ENCODE assay signal across 29 cellular contexts in the genomic region with DNA sequence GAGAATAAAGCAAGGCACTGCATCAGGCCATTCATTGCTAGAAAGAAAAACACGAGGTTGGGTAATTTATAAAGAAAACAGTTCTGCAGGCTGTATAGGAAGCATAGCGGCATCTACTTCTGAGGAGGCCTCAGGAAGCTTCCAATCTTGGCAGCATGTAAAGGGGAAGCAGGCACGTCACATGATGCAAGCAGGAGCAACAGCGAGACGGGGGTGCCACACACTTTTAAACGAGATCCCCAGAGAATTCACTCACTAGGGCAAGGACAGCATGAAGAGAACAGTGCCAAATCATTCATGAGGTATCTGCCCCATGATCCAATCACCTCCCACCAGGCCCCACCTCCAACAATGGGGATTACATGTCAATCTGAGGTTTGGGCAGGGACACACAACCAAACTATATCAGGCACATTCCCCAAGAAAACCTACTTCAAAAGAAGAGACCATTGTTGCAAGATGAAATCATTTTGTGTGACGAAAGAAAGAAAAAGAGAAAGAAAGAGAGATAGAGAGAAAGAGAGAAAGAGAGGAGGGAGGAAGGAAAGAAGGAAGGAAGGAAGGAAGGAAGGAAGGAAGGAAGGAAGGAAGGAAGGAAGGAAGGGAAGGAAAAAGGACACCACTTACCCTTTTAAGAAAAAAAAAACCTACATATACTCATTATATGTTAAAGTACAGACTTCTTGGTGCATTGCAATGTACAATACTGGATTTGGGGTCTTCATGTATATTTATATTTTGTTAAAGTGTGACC.
DNase-seq lines count a peak whose midpoint lies in the region; ATAC-seq and TF ChIP-seq lines count a peak whose summit lies in the region.
"Had no signal": no experiment of that assay in that cellular context is flagged by ENCODE, and none has a peak within 500 bp of the region (broad histone marks: within the 10 kb centered on the region; RNA-seq: fewer than 3 reads in every experiment).

No MANE protein-coding gene starts in this region.

- no peak overlapping the region for H3K4me3 Mint-ChIP-seq in CD8-positive, alpha-beta T cell
- H3K4me3 Mint-ChIP-seq: B cell; CD8-positive, alpha-beta memory T cell; T-helper 1 cell treated with Interleukin-12 subunit alpha and Interleukin-12 subunit beta and Interleukin-4 antibody, amounts not matched to agents 30 μg/mL and 1 μg/mL, for 36 hours had no signal

- H3K4me3 ChIP-seq in A673 (ENCODE audit: low read depth, low read length, poor library complexity, severe bottlenecking) (no peak overlapping the region), HEK293 (ENCODE audit: low read depth, low read length) (no peak overlapping the region), SU-DHL-6 (ENCODE audit: insufficient read depth, low read length, poor library complexity, severe bottlenecking) (no peak overlapping the region), esophagus muscularis mucosa (no peak overlapping the region)
- no peak overlapping the region for H3K4me3 ChIP-seq in CD8-positive, alpha-beta T cell (ENCODE audit: low read depth, low read length)
- H3K4me3 ChIP-seq: A549, PC-9 had no signal

- no peaks in the 10 kb centered on the region for H3F3A ChIP-seq in SU-DHL-6 (ENCODE audit: insufficient read depth)

- BruUV-seq in A673 (replicated peaks; lab: Mats Ljungman, UMichigan): no TSS peak

- peaks cover 2% of the 10 kb centered on the region for H3K27me3 Mint-ChIP-seq in CD8-positive, alpha-beta T cell (ENCODE audit: low read depth)

- H3K4me2 ChIP-seq in SU-DHL-6 (ENCODE audit: low read depth, low read length, poor library complexity, severe bottlenecking): no peak overlapping the region
- H3K4me2 ChIP-seq: A549, PC-9 had no signal

- POLR2A ChIA-PET in A673 (lab: Charles Lee; ENCODE audit: low non-redundant PET) (no interaction called here), HEK293 (lab: Yijun Ruan, JAX) (no interaction called here)
- POLR2A ChIA-PET in CD8-positive, alpha-beta T cell (lab: Charles Lee): interaction anchor here (1.3 kb wide), 1 partner anchor 13 kb away, joined by 3 read pairs; no protein-coding TSS in a partner anchor

- ATAC-seq in CD8-positive, alpha-beta T cell: no peak
- ATAC-seq in HG02610 (IDR thresholded peaks at IDR 0.05; ENCODE audit: unreplicated experiment): no peak
- ATAC-seq: A549 had no signal

- H3K79me2 ChIP-seq in SU-DHL-6 (ENCODE audit: insufficient read depth, low read length): no peaks in the 10 kb centered on the region

- H3K27ac ChIP-seq in A673 (ENCODE audit: low read depth, low read length, poor library complexity, severe bottlenecking) (peak overlapping the region; percentile 46), HEK293 (ENCODE audit: extremely low read depth, low read depth, low read length) (no peak overlapping the region), SU-DHL-6 (ENCODE audit: low read depth, low read length) (no peak overlapping the region), esophagus muscularis mucosa (replicated peaks in 1 of 4) (no peak overlapping the region)
- H3K27ac ChIP-seq in CD8-positive, alpha-beta T cell (ENCODE audit: low read depth, low read length): no peak overlapping the region
- H3K27ac ChIP-seq: A549, C4-2B, PC-9 had no signal

- H3K27ac Mint-ChIP-seq in CD8-positive, alpha-beta T cell: no peak overlapping the region
- H3K27ac Mint-ChIP-seq: B cell; T-helper 1 cell treated with Interleukin-12 subunit alpha and Interleukin-12 subunit beta and Interleukin-4 antibody, amounts not matched to agents 30 μg/mL and 1 μg/mL, for 36 hours had no signal

- H3K36me3 Mint-ChIP-seq in CD8-positive, alpha-beta T cell: no peaks in the 10 kb centered on the region
- H3K36me3 Mint-ChIP-seq: CD8-positive, alpha-beta memory T cell had no signal

- TF ChIP-seq CTCF in A673 (conservative IDR thresholded peaks at IDR 0.05; ENCODE audit: low read depth, low read length) (no peak), HEK293 (tag by site-specific recombination; IDR thresholded peaks at IDR 0.05) (no peak), SU-DHL-6 (IDR thresholded peaks at IDR 0.05; ENCODE audit: insufficient read depth, low read length, poor library complexity, severe bottlenecking) (no peak), esophagus muscularis mucosa (IDR thresholded peaks at IDR 0.05) (no peak)
- no peak for TF ChIP-seq CTCF in CD8-positive, alpha-beta T cell (IDR thresholded peaks at IDR 0.05)

- no peaks in the 10 kb centered on the region for H3K4me1 Mint-ChIP-seq in CD8-positive, alpha-beta T cell (ENCODE audit: low read depth)
- H3K4me1 Mint-ChIP-seq: B cell; CD8-positive, alpha-beta memory T cell had no signal

- H3K9ac ChIP-seq in SU-DHL-6 (ENCODE audit: low read length): no peak overlapping the region

- peak; percentile 60 for DNase-seq in A673 (ENCODE audit: low spot score)
- peak; percentile 42 for DNase-seq in esophagus muscularis mucosa (ENCODE audit: extremely low spot score)
- DNase-seq in CD8-positive, alpha-beta T cell: no peak
- DNase-seq in EL: no peak
- no peak for DNase-seq in activated effector memory CD4-positive, alpha-beta T cell treated with Interleukin-2 at 50 U/mL for 16 hours
- DNase-seq: CD8-positive, alpha-beta memory T cell; DMS 273 treated with DMSO at 0.1 percent for 48 hours; DMS79; GF-D8; H7; IMR-90; NCI-H1092 treated with DMSO at 0.1 percent for 48 hours; NCI-H1436; NCI-H187; NCI-H2081 treated with DMSO at 0.1 percent for 48 hours; NCI-H446; NCI-H524 treated with DMSO at 0.1 percent for 48 hours; NCI-H774; PC-9; Right ventricle myocardium superior; RPMI8226; SW 1271 had no signal

- H2AFZ ChIP-seq in SU-DHL-6 (ENCODE audit: low read depth, low read length, severe bottlenecking): peak overlapping the region; percentile 45
- H2AFZ ChIP-seq: PC-9 had no signal

- TF ChIP-seq EP300 in esophagus muscularis mucosa (IDR thresholded peaks at IDR 0.05): no peak

- H3K36me3 ChIP-seq in A673 (ENCODE audit: insufficient read depth, low read length, poor library complexity, severe bottlenecking) (no peaks in the 10 kb centered on the region), HEK293 (ENCODE audit: control insufficient read depth in 2 of 2, insufficient read depth in 1 of 2, low read length in 2 of 2) (no peaks in the 10 kb centered on the region), SU-DHL-6 (ENCODE audit: low read length) (no peaks in the 10 kb centered on the region), esophagus muscularis mucosa (no peaks in the 10 kb centered on the region)
- H3K36me3 ChIP-seq in CD8-positive, alpha-beta T cell (ENCODE audit: insufficient read depth, low read length): no peaks in the 10 kb centered on the region

- CTCF ChIA-PET in A673 (lab: Charles Lee): no interaction called here
- CTCF ChIA-PET in HEK293 (lab: Yijun Ruan, JAX): interaction anchor here (0.7 kb wide), 1 partner anchor 10 kb away, joined by 3 read pairs; no protein-coding TSS in a partner anchor
- CTCF ChIA-PET in CD8-positive, alpha-beta T cell (lab: Charles Lee): no interaction called here

- no peaks in the 10 kb centered on the region for H3K9me3 ChIP-seq in A673 (ENCODE audit: low read depth, low read length, poor library complexity, severe bottlenecking)
- no peaks in the 10 kb centered on the region for H3K9me3 ChIP-seq in HEK293 (ENCODE audit: control insufficient read depth, insufficient read depth, low read depth, low read length)
- peaks cover 5% of the 10 kb centered on the region; the same call in 1 of the 2 replicates for H3K9me3 ChIP-seq in SU-DHL-6 (ENCODE audit: insufficient read depth, low read length)
- H3K9me3 ChIP-seq in esophagus muscularis mucosa: no peaks in the 10 kb centered on the region
- H3K9me3 ChIP-seq in CD8-positive, alpha-beta T cell (ENCODE audit: low read length): no peaks in the 10 kb centered on the region
- H3K9me3 ChIP-seq: A549 had no signal

- H3K27me3 ChIP-seq in A673 (replicated peaks; ENCODE audit: insufficient read depth, low read depth, low read length, poor library complexity) (no peaks in the 10 kb centered on the region), SU-DHL-6 (ENCODE audit: low read length) (no peaks in the 10 kb centered on the region), esophagus muscularis mucosa (no peaks in the 10 kb centered on the region)
- H3K27me3 ChIP-seq in CD8-positive, alpha-beta T cell (ENCODE audit: insufficient read depth, low read length): no peaks in the 10 kb centered on the region

- 86% methylated on average over 6 of the region's 7 CpGs for WGBS in esophagus muscularis mucosa

- H3K4me1 ChIP-seq in A673 (ENCODE audit: insufficient read depth, low read length, poor library complexity, severe bottlenecking) (no peaks in the 10 kb centered on the region), HEK293 (ENCODE audit: control insufficient read depth, insufficient read depth, low read length) (peaks cover 6% of the 10 kb centered on the region; the same call in 1 of the 2 replicates), esophagus muscularis mucosa (no peaks in the 10 kb centered on the region)
- no peaks in the 10 kb centered on the region for H3K4me1 ChIP-seq in CD8-positive, alpha-beta T cell (ENCODE audit: insufficient read depth, low read length)
- H3K4me1 ChIP-seq: A549 had no signal

- H3K9me2 ChIP-seq in SU-DHL-6 (replicated peaks; ENCODE audit: insufficient read depth, low read length): no peaks in the 10 kb centered on the region

- TF ChIP-seq POLR2A in esophagus muscularis mucosa (IDR thresholded peaks at IDR 0.05; ENCODE audit: low read depth): no peak

- no peaks in the 10 kb centered on the region for H4K20me1 ChIP-seq in SU-DHL-6 (ENCODE audit: low read depth, low read length)

- H3K9me3 Mint-ChIP-seq in CD8-positive, alpha-beta T cell: no peaks in the 10 kb centered on the region
- H3K9me3 Mint-ChIP-seq: T-helper 1 cell treated with Interleukin-12 subunit alpha and Interleukin-12 subunit beta and Interleukin-4 antibody, amounts not matched to agents 30 μg/mL and 1 μg/mL, for 36 hours had no signal

- intact Hi-C loops in A673 (cut with micrococcal nuclease; ENCODE audit: unreplicated experiment) (no loop called here), esophagus muscularis mucosa (cut with DNase I) (no loop called here)
- intact Hi-C loops in CD8-positive, alpha-beta T cell (cut with DNase I, micrococcal nuclease): no loop called here

TF ChIP-seq in HEK293, 187 proteins besides CTCF, POLR2A, EP300 and RAD21 (continues in another document):
- TF ChIP-seq BCL11A (tag by site-specific recombination; IDR thresholded peaks at IDR 0.05; ENCODE audit: low read depth): no peak

Comparison
In these comparisons a context has a peak if more than half of its experiments do, and no peak if none do; other contexts are left out.
1. DNase-seq: peak in A673 (single experiment) and esophagus muscularis mucosa (single experiment); none in CD8-positive, alpha-beta T cell (0 of 7), EL (single experiment) and activated effector memory CD4-positive, alpha-beta T cell treated with Interleukin-2 at 50 U/mL for 16 hours (single experiment).